10 cellular contexts compared by ENCODE assay signal in the genomic region with DNA sequence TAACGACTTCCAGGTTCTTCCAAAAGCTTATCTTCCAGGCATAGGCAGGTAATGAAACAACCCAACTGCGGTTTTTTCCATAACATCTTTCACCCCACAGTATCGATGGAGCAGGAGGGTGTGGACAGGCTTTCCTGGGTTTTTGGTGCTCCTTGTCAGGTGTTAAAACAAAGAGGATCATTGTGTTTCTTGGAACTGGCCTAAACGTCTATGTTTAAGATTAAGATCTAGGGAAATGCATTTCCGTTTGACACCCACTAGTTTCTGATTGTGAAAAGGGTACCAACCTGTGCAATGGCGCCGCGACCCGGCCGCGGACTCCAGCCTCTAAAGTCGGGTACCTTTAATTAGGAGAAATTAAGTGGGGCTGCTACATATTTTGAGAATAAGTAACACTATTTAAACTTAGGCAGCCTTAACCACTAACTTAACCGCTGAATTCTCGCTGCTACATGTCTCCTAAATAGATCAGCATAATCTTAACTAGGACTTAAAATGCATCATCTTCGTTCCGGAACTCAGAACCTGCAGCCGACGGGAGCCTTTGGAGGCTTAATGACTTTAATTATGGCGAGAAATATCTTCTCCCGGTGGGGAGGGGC. TPM values are rescaled to one million over a fixed set of nuclear protein-coding genes. Genes with fewer than 3 reads are reported as not detected.
A peak's percentile ranks its signal among the peaks of the same experiment; 100 is the strongest.
DNase-seq lines count a peak whose midpoint lies in the region; ATAC-seq, FAIRE-seq and TF ChIP-seq lines count a peak whose summit lies in the region.
"Had no signal": no experiment of that assay in that cellular context is flagged by ENCODE, and none has a peak within 500 bp of the region (broad histone marks: within the 10 kb centered on the region; RNA-seq: fewer than 3 reads in every experiment).

No MANE protein-coding gene starts in this region.

- no peak overlapping the region for H3K27ac Mint-ChIP-seq in activated CD4-positive, alpha-beta memory T cell treated with anti-CD3 and anti-CD28 coated beads for 36 hours
- H3K27ac Mint-ChIP-seq in activated CD4-positive, alpha-beta memory T cell treated with anti-CD3 and anti-CD28 coated beads, Interleukin-2, amount 10 ng/mL, durations not matched to agents 7 days and 5 days = no peak overlapping the region

- TF ChIP-seq CTCF in K562 (IDR thresholded peaks at IDR 0.05 in 2 of 3, conservative IDR thresholded peaks at IDR 0.05 in 1 of 3; ENCODE audit: insufficient read depth in 2 of 3, low read depth in 1 of 3, low read length in 3 of 3) (0 out of 6 replicates have a peak, but pooled peaks of 1 of the 3 experiments have one; percentile 8), HepG2 (CRISPR knock-in tag; IDR thresholded peaks at IDR 0.05) (peak; percentile 59)

- TF ChIP-seq EP300 in K562 (IDR thresholded peaks at IDR 0.05; ENCODE audit: low read length) (no peak), HepG2 (IDR thresholded peaks at IDR 0.05; ENCODE audit: low read depth in 2 of 2, low read length in 2 of 2) (peak in 1 of 2 experiments; percentile 45; a peak in 2 of 4 replicates), HepG2 (CRISPR knock-in tag; IDR thresholded peaks at IDR 0.05; ENCODE audit: borderline replicate concordance) (no peak)

- ATAC-seq in K562 (no peak), HepG2 (no peak; the same call in 2 of the 3 replicates), GM18907 (IDR thresholded peaks at IDR 0.05; ENCODE audit: unreplicated experiment) (no peak), HG03457 (IDR thresholded peaks at IDR 0.05; ENCODE audit: unreplicated experiment) (no peak)

- H3K79me2 ChIP-seq in K562 (ENCODE audit: control insufficient read depth, insufficient read depth, low read length) (no peaks in the 10 kb centered on the region; the same call in 1 of the 3 replicates), HepG2 (ENCODE audit: insufficient read depth, low read length) (peaks cover 77% of the 10 kb centered on the region)

- TF ChIP-seq RAD21 in K562 (CRISPR knock-in tag; conservative IDR thresholded peaks at IDR 0.05 in 1 of 2, IDR thresholded peaks at IDR 0.05 in 1 of 2) (peak in 1 of 2 experiments; percentile 35; a peak in 2 of 4 replicates), HepG2 (CRISPR knock-in tag; IDR thresholded peaks at IDR 0.05) (no peak)

- peaks cover 8% of the 10 kb centered on the region for H3K4me1 Mint-ChIP-seq in activated CD4-positive, alpha-beta memory T cell treated with anti-CD3 and anti-CD28 coated beads for 36 hours (ENCODE audit: low read depth)
- peaks cover 11% of the 10 kb centered on the region for H3K4me1 Mint-ChIP-seq in activated CD4-positive, alpha-beta memory T cell treated with anti-CD3 and anti-CD28 coated beads, Interleukin-2, amount 10 ng/mL, durations not matched to agents 7 days and 5 days

- H3K4me2 ChIP-seq in K562 (ENCODE audit: insufficient read depth, low read length) (peak overlapping the region; percentile 72), HepG2 (ENCODE audit: low read depth, low read length) (peak overlapping the region; percentile 73)

- H3K4me3 Mint-ChIP-seq in activated CD4-positive, alpha-beta memory T cell treated with anti-CD3 and anti-CD28 coated beads for 36 hours = no peak overlapping the region
- no peak overlapping the region for H3K4me3 Mint-ChIP-seq in activated CD4-positive, alpha-beta memory T cell treated with anti-CD3 and anti-CD28 coated beads, Interleukin-2, amount 10 ng/mL, durations not matched to agents 7 days and 5 days

- peaks cover 33% of the 10 kb centered on the region for H3K27me3 Mint-ChIP-seq in activated CD4-positive, alpha-beta memory T cell treated with anti-CD3 and anti-CD28 coated beads for 36 hours
- H3K27me3 Mint-ChIP-seq in activated CD4-positive, alpha-beta memory T cell treated with anti-CD3 and anti-CD28 coated beads, Interleukin-2, amount 10 ng/mL, durations not matched to agents 7 days and 5 days = peaks cover 48% of the 10 kb centered on the region

- CTCF ChIA-PET in activated CD4-positive, alpha-beta memory T cell treated with anti-CD3 and anti-CD28 coated beads for 36 hours (lab: Charles Lee) = interaction anchor here (3.7 kb wide), 1 partner anchor 11 kb away, joined by 16 read pairs; no protein-coding TSS in a partner anchor
- CTCF ChIA-PET in activated CD4-positive, alpha-beta memory T cell treated with anti-CD3 and anti-CD28 coated beads, Interleukin-2, amount 10 ng/mL, durations not matched to agents 7 days and 5 days (lab: Charles Lee) = interaction anchor here (2.0 kb wide), 1 partner anchor 11 kb away, joined by 5 read pairs; no protein-coding TSS in a partner anchor
- CTCF ChIA-PET in K562 (lab: Yijun Ruan, JAX; ENCODE audit: low intra/inter-chr PET ratio) (no interaction called here), HepG2 (lab: Yijun Ruan, JAX; ENCODE audit: low intra/inter-chr PET ratio, low total read pairs) (no interaction called here)

- peak overlapping the region; percentile 64 for H2AFZ ChIP-seq in K562 (ENCODE audit: low read depth, low read length)
- no peak overlapping the region for H2AFZ ChIP-seq in HepG2 (ENCODE audit: low read length)

- H3K27ac ChIP-seq in K562 (ENCODE audit: extremely low read depth, low read depth, low read length) = peak overlapping the region; percentile 89; the same call in 1 of the 3 replicates
- H3K27ac ChIP-seq in HepG2 (ENCODE audit: extremely low read length, insufficient read depth, low read length) = peak overlapping the region; percentile 88
- no peak overlapping the region for H3K27ac ChIP-seq in thymus (ENCODE audit: low read depth)

- H3K9me1 ChIP-seq in K562 (ENCODE audit: control insufficient read depth, insufficient read depth, low read length) = no peaks in the 10 kb centered on the region

- H3K9ac ChIP-seq in K562 (ENCODE audit: insufficient read depth in 1 of 2, low read depth in 2 of 2, low read length in 2 of 2) (peak overlapping the region; percentile 51 to 81), HepG2 (ENCODE audit: insufficient read depth, low read depth, low read length) (peak overlapping the region; percentile 70)

- peak; percentile 18 for DNase-seq in activated CD4-positive, alpha-beta memory T cell treated with anti-CD3 and anti-CD28 coated beads for 36 hours
- DNase-seq in activated CD4-positive, alpha-beta memory T cell treated with anti-CD3 and anti-CD28 coated beads, Interleukin-2, amount 10 ng/mL, durations not matched to agents 7 days and 5 days = no peak
- DNase-seq in K562 (ENCODE audit: extremely low read depth in 1 of 4, low spot score in 3 of 4) (peak in 1 of 4 experiments; percentile 15), HepG2 (ENCODE audit: low spot score) (peak; percentile 72), cerebellum (ENCODE audit: low spot score) (no peak)
- DNase-seq: GDM1 had no signal

- H3K9me3 Mint-ChIP-seq in activated CD4-positive, alpha-beta memory T cell treated with anti-CD3 and anti-CD28 coated beads for 36 hours = no peaks in the 10 kb centered on the region
- H3K9me3 Mint-ChIP-seq in activated CD4-positive, alpha-beta memory T cell treated with anti-CD3 and anti-CD28 coated beads, Interleukin-2, amount 10 ng/mL, durations not matched to agents 7 days and 5 days = no peaks in the 10 kb centered on the region

- BruUV-seq in K562 (replicated peaks; lab: Mats Ljungman, UMichigan) (no TSS peak), HepG2 (replicated peaks; lab: Mats Ljungman, UMichigan) (no TSS peak)

- H3K27me3 ChIP-seq in K562 (ENCODE audit: control insufficient read depth in 2 of 2, insufficient read depth in 2 of 2, low read length in 2 of 2) (no peaks in the 10 kb centered on the region), HepG2 (ENCODE audit: control insufficient read depth in 1 of 2, insufficient read depth in 2 of 2, low read length in 2 of 2) (no peaks in the 10 kb centered on the region), thymus (ENCODE audit: control insufficient read depth, insufficient read depth) (peaks cover 39% of the 10 kb centered on the region)

- H3K4me3 ChIP-seq in K562 (peak overlapping the region; percentile 33), HepG2 (replicated peaks in 1 of 3; ENCODE audit: insufficient read depth in 1 of 3, low read depth in 2 of 3, low read length in 3 of 3) (peak overlapping the region; percentile 41 to 51 (median 45)), thymus (ENCODE audit: low read length) (peak overlapping the region; percentile 21)

- TF ChIP-seq POLR2A in K562 (conservative IDR thresholded peaks at IDR 0.05) = no peak
- no peak for TF ChIP-seq POLR2A in HepG2 (IDR thresholded peaks at IDR 0.05; ENCODE audit: insufficient read depth in 1 of 2, low read depth in 2 of 2, low read length in 2 of 2)

- peaks cover 25 to 37% of the 10 kb centered on the region in 2 experiments for H3K4me1 ChIP-seq in K562 (replicated peaks in 1 of 2; ENCODE audit: control insufficient read depth in 2 of 2, insufficient read depth in 2 of 2, low read length in 2 of 2)
- H3K4me1 ChIP-seq in HepG2 (ENCODE audit: insufficient read depth, low read length) = peaks cover 85% of the 10 kb centered on the region
- no peaks in the 10 kb centered on the region for H3K4me1 ChIP-seq in thymus (ENCODE audit: control insufficient read depth, insufficient read depth, low read length)

- POLR2A ChIA-PET in activated CD4-positive, alpha-beta memory T cell treated with anti-CD3 and anti-CD28 coated beads for 36 hours (lab: Charles Lee) = no interaction called here
- POLR2A ChIA-PET in activated CD4-positive, alpha-beta memory T cell treated with anti-CD3 and anti-CD28 coated beads, Interleukin-2, amount 10 ng/mL, durations not matched to agents 7 days and 5 days (lab: Charles Lee) = no interaction called here
- POLR2A ChIA-PET in K562 (lab: Yijun Ruan, JAX) = interaction anchor here (0.7 to 1.2 kb wide), 2 partner anchors 15 to 147 kb away, joined by 3 to 4 read pairs; partner anchors contain the start of gene ZNRF3
- POLR2A ChIA-PET in HepG2 (lab: Yijun Ruan, JAX) = interaction anchor here (0.8 to 5.0 kb wide), 21 partner anchors 8 to 246 kb away, joined by 3 to 44 read pairs (median 9); partner anchors contain the start of gene ZNRF3

- H3K9me3 ChIP-seq in K562 (replicated peaks; ENCODE audit: control insufficient read depth, insufficient read depth, low read depth, low read length) (no peaks in the 10 kb centered on the region), HepG2 (ENCODE audit: low read length) (no peaks in the 10 kb centered on the region), thymus (ENCODE audit: control insufficient read depth) (no peaks in the 10 kb centered on the region)

- FAIRE-seq in K562 (lab: Jason Lieb, UNC) (no peak), HepG2 (lab: Jason Lieb, UNC) (peak; percentile 81)
- FAIRE-seq: TTC549 had no signal

- no peaks in the 10 kb centered on the region for H3K36me3 Mint-ChIP-seq in activated CD4-positive, alpha-beta memory T cell treated with anti-CD3 and anti-CD28 coated beads for 36 hours
- no peaks in the 10 kb centered on the region for H3K36me3 Mint-ChIP-seq in activated CD4-positive, alpha-beta memory T cell treated with anti-CD3 and anti-CD28 coated beads, Interleukin-2, amount 10 ng/mL, durations not matched to agents 7 days and 5 days (ENCODE audit: low read depth)

- no peaks in the 10 kb centered on the region for H3K36me3 ChIP-seq in K562 (ENCODE audit: control insufficient read depth, insufficient read depth, low read length)
- peaks cover 21 to 65% of the 10 kb centered on the region in 2 experiments for H3K36me3 ChIP-seq in HepG2 (replicated peaks in 1 of 2; ENCODE audit: control insufficient read depth in 1 of 2, insufficient read depth in 2 of 2, low read length in 2 of 2)
- H3K36me3 ChIP-seq in thymus (ENCODE audit: control insufficient read depth, insufficient read depth) = no peaks in the 10 kb centered on the region

- intact Hi-C loops in activated CD4-positive, alpha-beta memory T cell treated with anti-CD3 and anti-CD28 coated beads for 36 hours (cut with micrococcal nuclease) = loop anchor here (10.0 kb wide), 1 partner anchor 55 kb away; no protein-coding TSS in a partner anchor
- intact Hi-C loops in K562 (cut with micrococcal nuclease) (no loop called here), HepG2 (cut with micrococcal nuclease; ENCODE audit: unreplicated experiment) (loop anchor here (1.0 to 5.0 kb wide), 4 partner anchors 25 to 143 kb away; no protein-coding TSS in a partner anchor)

- no peaks in the 10 kb centered on the region for H4K20me1 ChIP-seq in K562 (replicated peaks; ENCODE audit: control insufficient read depth, insufficient read depth, low read length)
- H4K20me1 ChIP-seq in HepG2 (ENCODE audit: insufficient read depth, low read length) = no peaks in the 10 kb centered on the region

- in situ Hi-C loops in K562 (cut with MboI) (no loop called here), HepG2 (cut with HindIII; ENCODE audit: extremely low pct_ligation_motif_present, low pct_unique_long_range_greater_than_20kb) (loop anchor here (5.0 kb wide), 1 partner anchor 113 kb away; no protein-coding TSS in a partner anchor)

- WGBS in K562 (ENCODE audit: insufficient coverage, low coverage, missing lambda C conversion rate) = 6% methylated on average over 18 of the region's 20 CpGs
- 3% methylated on average over 20 of the region's 20 CpGs for WGBS in HepG2 (ENCODE audit: low lambda C conversion rate)
- whole genome bisulfite sequencing in thymus = 11% methylated on average over 20 of the region's 20 CpGs

RNA-seq across cellular contexts. Expression of gene C22orf31, which starts 31.5 kb away (rescaled TPM):
- total RNA-seq in activated CD4-positive, alpha-beta memory T cell treated with anti-CD3 and anti-CD28 coated beads for 36 hours = not detected
- total RNA-seq in activated CD4-positive, alpha-beta memory T cell treated with anti-CD3 and anti-CD28 coated beads, Interleukin-2, amount 10 ng/mL, durations not matched to agents 7 days and 5 days = not detected
- total RNA-seq in K562 (2011; cell fraction: chromatin; rRNA removed; ENCODE audit: low replicate concordance) = not detected in 2 replicates
- not detected in 2 replicates for total RNA-seq in K562 (2011; cell fraction: nucleolus; rRNA removed)
- total RNA-seq in K562 (2011; cell fraction: nucleoplasm; rRNA removed) = not detected in 2 replicates
- total RNA-seq in K562 (2014; rRNA removed) (not detected in 2 replicates), K562 (2014; rRNA removed; fragmentation: Illumina TruSeq; extraction: Trizol) (not detected in 2 replicates), K562 (2015; rRNA removed; fragmentation: Illumina TruSeq; extraction: Trizol) (not detected in 2 replicates), K562 (2021) (not detected in 2 replicates), HepG2 (2016; rRNA removed; fragmentation: Illumina TruSeq; extraction: Trizol) (not detected in 2 replicates), cerebellum (not detected)
- polyA plus RNA-seq in K562 (2011; rRNA removed) (not detected in 2 replicates), K562 (2014; fragmentation: Illumina TruSeq; extraction: Trizol) (not detected in 2 replicates), K562 (2014; fragmentation: Nextera tagmentation; extraction: Ambion mirVana) (not detected), K562 (2014; rRNA removed) (not detected in 2 replicates), HepG2 (2011; rRNA removed) (not detected in 2 replicates), thymus (0.80 TPM)
- not detected in 2 replicates for polyA plus RNA-seq in K562 (2011; cell fraction: cytosol; rRNA removed)
- not detected in 2 replicates for polyA plus RNA-seq in K562 (2011; cell fraction: nucleus; rRNA removed)
- not detected in 2 replicates for polyA plus RNA-seq in K562 (2012)
- not detected in 2 replicates for polyA minus RNA-seq in K562 (2011; rRNA and poly(A)+ RNA removed)
- polyA minus RNA-seq in K562 (2011; cell fraction: cytosol; rRNA and poly(A)+ RNA removed) = not detected in 2 replicates
- polyA minus RNA-seq in K562 (2011; cell fraction: nucleus; rRNA and poly(A)+ RNA removed) = not detected in 2 replicates
- not detected in 2 replicates for total RNA-seq in HepG2 (2016; cell fraction: cytosol; rRNA removed; fragmentation: Illumina TruSeq; extraction: Trizol; ENCODE audit: low read depth)
- 0.19 TPM in 1 of 2 replicates, not detected in the other for total RNA-seq in HepG2 (2016; cell fraction: insoluble cytoplasmic fraction; rRNA removed; fragmentation: Illumina TruSeq; extraction: Trizol)
- total RNA-seq in HepG2 (2016; cell fraction: membrane; rRNA removed; fragmentation: Illumina TruSeq; extraction: Trizol) = not detected in 2 replicates
- total RNA-seq in HepG2 (2016; cell fraction: nucleus; rRNA removed; fragmentation: Illumina TruSeq; extraction: Trizol) = not detected in 2 replicates
- polyA plus RNA-seq in HepG2 (2011; cell fraction: cytosol; rRNA removed) = not detected in 2 replicates
- polyA plus RNA-seq in HepG2 (2011; cell fraction: nucleus; rRNA removed) = not detected in 2 replicates
- polyA plus RNA-seq in HepG2 (2012) = not detected in 2 replicates
- polyA plus RNA-seq in HepG2 (2016; cell fraction: cytosol; fragmentation: Illumina TruSeq; extraction: Trizol; ENCODE audit: low read depth) = 0.25 TPM in 1 of 2 replicates, not detected in the other
- polyA plus RNA-seq in HepG2 (2016; cell fraction: insoluble cytoplasmic fraction; fragmentation: Illumina TruSeq; extraction: Trizol; ENCODE audit: low read depth) = not detected in 2 replicates
- not detected in 2 replicates for polyA plus RNA-seq in HepG2 (2016; cell fraction: membrane; fragmentation: Illumina TruSeq; extraction: Trizol; ENCODE audit: low read depth)
- not detected in 2 replicates for polyA plus RNA-seq in HepG2 (2016; cell fraction: nucleus; fragmentation: Illumina TruSeq; extraction: Trizol; ENCODE audit: insufficient read depth, low read depth)
- polyA minus RNA-seq in HepG2 (2011; rRNA and poly(A)+ RNA removed; ENCODE audit: low replicate concordance) = not detected in 2 replicates
- polyA minus RNA-seq in HepG2 (2011; cell fraction: cytosol; rRNA and poly(A)+ RNA removed) = not detected in 2 replicates
- polyA minus RNA-seq in HepG2 (2011; cell fraction: nucleus; rRNA and poly(A)+ RNA removed) = not detected in 2 replicates

RNA-seq across cellular contexts. Expression of gene KREMEN1, which starts 42.7 kb away (rescaled TPM):
- total RNA-seq in activated CD4-positive, alpha-beta memory T cell treated with anti-CD3 and anti-CD28 coated beads for 36 hours = under 1 TPM; 0.17 to 0.31 TPM
- total RNA-seq in activated CD4-positive, alpha-beta memory T cell treated with anti-CD3 and anti-CD28 coated beads, Interleukin-2, amount 10 ng/mL, durations not matched to agents 7 days and 5 days = not detected
- 3.6 and 5.0 TPM in 2 replicates for total RNA-seq in K562 (2011; cell fraction: chromatin; rRNA removed; ENCODE audit: low replicate concordance)
- 4.2 and 4.5 TPM in 2 replicates for total RNA-seq in K562 (2011; cell fraction: nucleolus; rRNA removed)
- 5.6 and 6.4 TPM in 2 replicates for total RNA-seq in K562 (2011; cell fraction: nucleoplasm; rRNA removed)
- total RNA-seq in K562 (2014; rRNA removed) (3.8 and 5.1 TPM in 2 replicates), K562 (2014; rRNA removed; fragmentation: Illumina TruSeq; extraction: Trizol) (3.8 and 4.3 TPM in 2 replicates), K562 (2015; rRNA removed; fragmentation: Illumina TruSeq; extraction: Trizol) (5.0 and 6.1 TPM in 2 replicates), K562 (2021) (8.8 and 11.5 TPM in 2 replicates), HepG2 (2016; rRNA removed; fragmentation: Illumina TruSeq; extraction: Trizol) (10.2 and 13.8 TPM in 2 replicates), cerebellum (9.1 TPM)
- polyA plus RNA-seq in K562 (2011; rRNA removed) (2.2 and 3.2 TPM in 2 replicates), K562 (2014; fragmentation: Illumina TruSeq; extraction: Trizol) (8.9 and 10.1 TPM in 2 replicates), K562 (2014; fragmentation: Nextera tagmentation; extraction: Ambion mirVana) (1 to 10 TPM in 1 of 2 experiments, under 1 TPM in 1; 0.69 to 1.3 TPM), K562 (2014; rRNA removed) (4.5 and 4.9 TPM in 2 replicates), HepG2 (2011; rRNA removed) (8.9 and 9.8 TPM in 2 replicates), thymus (14.2 TPM)
- 3.2 and 6.4 TPM in 2 replicates for polyA plus RNA-seq in K562 (2011; cell fraction: cytosol; rRNA removed)
- 1.1 and 3.0 TPM in 2 replicates for polyA plus RNA-seq in K562 (2011; cell fraction: nucleus; rRNA removed)
- polyA plus RNA-seq in K562 (2012) = 6.8 and 12.0 TPM in 2 replicates
- 1.3 and 2.4 TPM in 2 replicates for polyA minus RNA-seq in K562 (2011; rRNA and poly(A)+ RNA removed)
- polyA minus RNA-seq in K562 (2011; cell fraction: cytosol; rRNA and poly(A)+ RNA removed) = 2.7 and 4.5 TPM in 2 replicates
- polyA minus RNA-seq in K562 (2011; cell fraction: nucleus; rRNA and poly(A)+ RNA removed) = 0.33 and 0.54 TPM in 2 replicates
- 1.6 and 2.8 TPM in 2 replicates for total RNA-seq in HepG2 (2016; cell fraction: cytosol; rRNA removed; fragmentation: Illumina TruSeq; extraction: Trizol; ENCODE audit: low read depth)
- 8.1 and 13.9 TPM in 2 replicates for total RNA-seq in HepG2 (2016; cell fraction: insoluble cytoplasmic fraction; rRNA removed; fragmentation: Illumina TruSeq; extraction: Trizol)
- total RNA-seq in HepG2 (2016; cell fraction: membrane; rRNA removed; fragmentation: Illumina TruSeq; extraction: Trizol) = 6.5 and 7.3 TPM in 2 replicates
- total RNA-seq in HepG2 (2016; cell fraction: nucleus; rRNA removed; fragmentation: Illumina TruSeq; extraction: Trizol) = 10.2 and 12.6 TPM in 2 replicates
- 8.5 and 10.8 TPM in 2 replicates for polyA plus RNA-seq in HepG2 (2011; cell fraction: cytosol; rRNA removed)
- polyA plus RNA-seq in HepG2 (2011; cell fraction: nucleus; rRNA removed) = 5.2 and 6.3 TPM in 2 replicates
- polyA plus RNA-seq in HepG2 (2012) = 5.6 and 7.9 TPM in 2 replicates
- polyA plus RNA-seq in HepG2 (2016; cell fraction: cytosol; fragmentation: Illumina TruSeq; extraction: Trizol; ENCODE audit: low read depth) = 1.5 TPM in 2 replicates
- polyA plus RNA-seq in HepG2 (2016; cell fraction: insoluble cytoplasmic fraction; fragmentation: Illumina TruSeq; extraction: Trizol; ENCODE audit: low read depth) = 9.5 and 11.0 TPM in 2 replicates
- 4.1 and 5.6 TPM in 2 replicates for polyA plus RNA-seq in HepG2 (2016; cell fraction: membrane; fragmentation: Illumina TruSeq; extraction: Trizol; ENCODE audit: low read depth)
- polyA plus RNA-seq in HepG2 (2016; cell fraction: nucleus; fragmentation: Illumina TruSeq; extraction: Trizol; ENCODE audit: insufficient read depth, low read depth) = 20.4 and 21.5 TPM in 2 replicates
- 1.5 and 13.8 TPM in 2 replicates for polyA minus RNA-seq in HepG2 (2011; rRNA and poly(A)+ RNA removed; ENCODE audit: low replicate concordance)
- polyA minus RNA-seq in HepG2 (2011; cell fraction: cytosol; rRNA and poly(A)+ RNA removed) = 5.3 and 6.3 TPM in 2 replicates
- 1.8 and 2.7 TPM in 2 replicates for polyA minus RNA-seq in HepG2 (2011; cell fraction: nucleus; rRNA and poly(A)+ RNA removed)

Comparison
In these comparisons a context has a peak if more than half of its experiments do, and no peak if none do; other contexts are left out.
1. DNase-seq: peak in activated CD4-positive, alpha-beta memory T cell treated with anti-CD3 and anti-CD28 coated beads for 36 hours (single experiment) and HepG2 (single experiment); none in activated CD4-positive, alpha-beta memory T cell treated with anti-CD3 and anti-CD28 coated beads, Interleukin-2, amount 10 ng/mL, durations not matched to agents 7 days and 5 days (single experiment) and cerebellum (single experiment).
2. CTCF ChIA-PET loops: an anchor here in activated CD4-positive, alpha-beta memory T cell treated with anti-CD3 and anti-CD28 coated beads for 36 hours (3.7 kb wide) and activated CD4-positive, alpha-beta memory T cell treated with anti-CD3 and anti-CD28 coated beads, Interleukin-2, amount 10 ng/mL, durations not matched to agents 7 days and 5 days (2.0 kb wide); none called in K562 and HepG2.
3. POLR2A ChIA-PET loops: an anchor here in K562 (0.7 to 1.2 kb wide) and HepG2 (0.8 to 5.0 kb wide); none called in activated CD4-positive, alpha-beta memory T cell treated with anti-CD3 and anti-CD28 coated beads for 36 hours and activated CD4-positive, alpha-beta memory T cell treated with anti-CD3 and anti-CD28 coated beads, Interleukin-2, amount 10 ng/mL, durations not matched to agents 7 days and 5 days.
4. Peak in every context shown above with its lines, with median percentiles within 50 percentile points of each other: H3K4me3 ChIP-seq.